In genomic region chr6:164195605-164196004, GRCh38 we compare ENCODE assay signal across 23 cellular contexts.
A peak's percentile ranks its signal among the peaks of the same experiment; 100 is the strongest.
DNase-seq lines count a peak whose midpoint lies in the region; ATAC-seq and TF ChIP-seq lines count a peak whose summit lies in the region.
"Had no signal": no experiment of that assay in that cellular context is flagged by ENCODE, and none has a peak within 500 bp of the region (broad histone marks: within the 10 kb centered on the region; RNA-seq: fewer than 3 reads in every experiment).

No MANE protein-coding gene starts in this region.

- DNase-seq in DMS 273 (lab: John Stamatoyannopoulos, UW; ENCODE audit: unreplicated experiment) (peak; percentile 5), DMS 273 treated with DMSO at 0.1 percent for 48 hours (lab: John Stamatoyannopoulos, UW) (no peak), heart left ventricle (peak in 1 of 5 donors; percentile 38), cardiac septum (ENCODE audit: low spot score) (no peak), left ventricle myocardium inferior (peak; percentile 20), AG08396 (ENCODE audit: low spot score) (no peak), HCEC 1CT (no peak)
- DNase-seq: ACHN, H9, HFFc6, Kasumi-1, NCI-H1105 treated with DMSO at 0.1 percent for 48 hours, NCI-H1694, NCI-H2029 treated with DMSO at 0.1 percent for 48 hours, NCI-H446, NCI-H526, SJCRH30 had no signal

- 45 to 65% (median 56%) methylated on average over 6 of the region's 6 CpGs for WGBS in heart left ventricle, 4 donors

- no peaks in the 10 kb centered on the region for H3K9me3 ChIP-seq in heart left ventricle
- no peaks in the 10 kb centered on the region for H3K9me3 ChIP-seq in left ventricle myocardium inferior (replicated peaks)
- H3K9me3 ChIP-seq: SJCRH30 had no signal

- intact Hi-C loops in heart left ventricle (cut with DNase I) (no loop called here), cardiac septum (cut with DNase I) (no loop called here), left ventricle myocardium inferior (cut with micrococcal nuclease) (no loop called here)

- H3K27me3 ChIP-seq in heart left ventricle (no peaks in the 10 kb centered on the region), left ventricle myocardium inferior (ENCODE audit: low read depth) (no peaks in the 10 kb centered on the region)
- H3K27me3 ChIP-seq: SJCRH30 had no signal

- TF ChIP-seq CTCF in heart left ventricle (IDR thresholded peaks at IDR 0.05) (no peak), left ventricle myocardium inferior (IDR thresholded peaks at IDR 0.05; ENCODE audit: borderline replicate concordance) (no peak)

- H3K27ac ChIP-seq in heart left ventricle (peak overlapping the region in 1 of 12 donors; percentile 35), left ventricle myocardium inferior (replicated peaks) (peak overlapping the region; percentile 35)
- H3K27ac ChIP-seq: 22Rv1, SJCRH30 had no signal

- H3K36me3 ChIP-seq in heart left ventricle (no peaks in the 10 kb centered on the region), left ventricle myocardium inferior (no peaks in the 10 kb centered on the region)
- H3K36me3 ChIP-seq: SJCRH30 had no signal

- TF ChIP-seq POLR2A in heart left ventricle (IDR thresholded peaks at IDR 0.05): no peak

- ATAC-seq in heart left ventricle: peak in 3 of 4 donors; percentile 44 to 53 (median 49)
- ATAC-seq: GM12878, GM23338, K562, Panc1, SK-N-SH treated with all-trans-retinoic acid at 6 μM for 48 hours had no signal

- H3K4me1 ChIP-seq in heart left ventricle: peaks cover 0 to 8% (median 0%) of the 10 kb centered on the region in 12 donors
- H3K4me1 ChIP-seq in left ventricle myocardium inferior: no peaks in the 10 kb centered on the region

- no peak overlapping the region for H3K4me3 ChIP-seq in heart left ventricle
- no peak overlapping the region for H3K4me3 ChIP-seq in left ventricle myocardium inferior
- H3K4me3 ChIP-seq: GM12878, GM23338, K562, SJCRH30 had no signal

Comparison
In these comparisons a context has a peak if more than half of its experiments do, and no peak if none do; other contexts are left out.
1. DNase-seq: peak in DMS 273 (single experiment) and left ventricle myocardium inferior (single experiment); none in DMS 273 treated with DMSO at 0.1 percent for 48 hours (single experiment), cardiac septum (single experiment), AG08396 (single experiment) and HCEC 1CT (single experiment).